ENCODE assay signal across 29 cellular contexts in genomic region chr2:71534201-71534600, GRCh38.
"Had no signal": no experiment of that assay in that cellular context is flagged by ENCODE, and none has a peak within 500 bp of the region (broad histone marks: within the 10 kb centered on the region; RNA-seq: fewer than 3 reads in every experiment).

No MANE protein-coding gene starts in this region.

- ATAC-seq: activated CD4-positive, alpha-beta T cell treated with anti-CD3 and anti-CD28 coated beads for 36 hours; activated CD4-positive, CD25-positive, alpha-beta regulatory T cell treated with anti-CD3 and anti-CD28 coated beads, Interleukin-2, amount 50 U/mL, for 24 hours; activated CD8-positive, alpha-beta T cell treated with anti-CD3 and anti-CD28 coated beads, Interleukin-2, amount 10 ng/mL, durations not matched to agents 7 days and 5 days; Panc1 had no signal

- DNase-seq: activated CD4-positive, alpha-beta T cell treated with anti-CD3 and anti-CD28 coated beads for 36 hours; activated CD4-positive, alpha-beta T cell treated with anti-CD3 and anti-CD28 coated beads, Interleukin-2, amount 10 ng/mL, durations not matched to agents 7 days and 5 days; activated CD4-positive, alpha-beta T cell treated with anti-CD3 and anti-CD28 coated beads, Interleukin-2, amount 50 U/mL, for 48 hours; activated CD8-positive, alpha-beta T cell treated with anti-CD3 and anti-CD28 coated beads, Interleukin-2, amount 10 ng/mL, durations not matched to agents 7 days and 5 days; activated naive CD4-positive, alpha-beta T cell treated with anti-CD3 and anti-CD28 coated beads, Interleukin-2, amount 50 U/mL, for 16 hours; activated naive CD8-positive, alpha-beta T cell treated with anti-CD3 and anti-CD28 coated beads for 36 hours; activated T-cell treated with anti-CD3 and anti-CD28 coated beads, Interleukin-2, amount 50 U/mL, for 24 hours; amniotic stem cell; aorta; brain microvascular endothelial cell; Kasumi-1; KG1; MG63; NCI-H1048; NCI-H1105 treated with DMSO at 0.1 percent for 48 hours; NCI-H1436; NCI-H1694; NCI-H1930; NCI-H2081 treated with DMSO at 0.1 percent for 48 hours; NCI-H345; NCI-H524 treated with DMSO at 0.1 percent for 48 hours; SHP77 treated with DMSO at 0.1 percent for 48 hours; SK-N-SH had no signal

- H3K4me1 Mint-ChIP-seq: IgD-negative memory B cell had no signal

- H3K27ac Mint-ChIP-seq: activated CD4-positive, alpha-beta T cell treated with anti-CD3 and anti-CD28 coated beads for 36 hours; activated CD4-positive, alpha-beta T cell treated with anti-CD3 and anti-CD28 coated beads, Interleukin-2, amount 10 ng/mL, durations not matched to agents 7 days and 5 days; activated CD8-positive, alpha-beta T cell treated with anti-CD3 and anti-CD28 coated beads, Interleukin-2, amount 10 ng/mL, durations not matched to agents 7 days and 5 days; activated naive CD8-positive, alpha-beta T cell treated with anti-CD3 and anti-CD28 coated beads for 36 hours; activated T-cell treated with anti-CD3 and anti-CD28 coated beads, Interleukin-2, amount 50 U/mL, for 24 hours; activated T-helper 2 cell treated with anti-CD3 and anti-CD28 coated beads, Interferon-gamma antibody, Interleukin-2, Interleukin-4, amounts not matched to agents 10 μg/mL and 5 μg/mL and 100 μg/mL, durations not matched to agents 14 hours and 24 hours and 36 hours; IgD-negative memory B cell; T-helper 1 cell treated with Interleukin-12 subunit alpha and Interleukin-12 subunit beta and Interleukin-4 antibody, amounts not matched to agents 30 μg/mL and 1 μg/mL, for 36 hours; T-helper 2 cell treated with Interferon-gamma antibody and Interleukin-4, amounts not matched to agents 5 μg/mL and 100 μg/mL, for 36 hours had no signal

- H3K9me3 Mint-ChIP-seq: activated CD4-positive, alpha-beta T cell treated with anti-CD3 and anti-CD28 coated beads, Interleukin-2, amount 10 ng/mL, durations not matched to agents 7 days and 5 days; activated naive CD8-positive, alpha-beta T cell treated with anti-CD3 and anti-CD28 coated beads for 36 hours; activated T-cell treated with anti-CD3 and anti-CD28 coated beads, Interleukin-2, amount 50 U/mL, for 24 hours; activated T-helper 2 cell treated with anti-CD3 and anti-CD28 coated beads, Interferon-gamma antibody, Interleukin-2, Interleukin-4, amounts not matched to agents 10 μg/mL and 5 μg/mL and 100 μg/mL, durations not matched to agents 14 hours and 24 hours and 36 hours; T-helper 1 cell treated with Interleukin-12 subunit alpha and Interleukin-12 subunit beta and Interleukin-4 antibody, amounts not matched to agents 30 μg/mL and 1 μg/mL, for 36 hours; T-helper 2 cell treated with Interferon-gamma antibody and Interleukin-4, amounts not matched to agents 5 μg/mL and 100 μg/mL, for 36 hours had no signal

- H3K4me3 Mint-ChIP-seq: activated CD4-positive, alpha-beta T cell treated with anti-CD3 and anti-CD28 coated beads for 36 hours; activated CD4-positive, alpha-beta T cell treated with anti-CD3 and anti-CD28 coated beads, Interleukin-2, amount 10 ng/mL, durations not matched to agents 7 days and 5 days; activated CD8-positive, alpha-beta T cell treated with anti-CD3 and anti-CD28 coated beads, Interleukin-2, amount 10 ng/mL, durations not matched to agents 7 days and 5 days; activated naive CD8-positive, alpha-beta T cell treated with anti-CD3 and anti-CD28 coated beads for 36 hours; activated T-cell treated with anti-CD3 and anti-CD28 coated beads, Interleukin-2, amount 50 U/mL, for 24 hours; IgD-negative memory B cell; T-helper 1 cell treated with Interleukin-12 subunit alpha and Interleukin-12 subunit beta and Interleukin-4 antibody, amounts not matched to agents 30 μg/mL and 1 μg/mL, for 36 hours; T-helper 2 cell treated with Interferon-gamma antibody and Interleukin-4, amounts not matched to agents 5 μg/mL and 100 μg/mL, for 36 hours had no signal

- H3K36me3 Mint-ChIP-seq: activated naive CD8-positive, alpha-beta T cell treated with anti-CD3 and anti-CD28 coated beads for 36 hours had no signal
